ENCODE assay signal across 15 cellular contexts in the genomic region with DNA sequence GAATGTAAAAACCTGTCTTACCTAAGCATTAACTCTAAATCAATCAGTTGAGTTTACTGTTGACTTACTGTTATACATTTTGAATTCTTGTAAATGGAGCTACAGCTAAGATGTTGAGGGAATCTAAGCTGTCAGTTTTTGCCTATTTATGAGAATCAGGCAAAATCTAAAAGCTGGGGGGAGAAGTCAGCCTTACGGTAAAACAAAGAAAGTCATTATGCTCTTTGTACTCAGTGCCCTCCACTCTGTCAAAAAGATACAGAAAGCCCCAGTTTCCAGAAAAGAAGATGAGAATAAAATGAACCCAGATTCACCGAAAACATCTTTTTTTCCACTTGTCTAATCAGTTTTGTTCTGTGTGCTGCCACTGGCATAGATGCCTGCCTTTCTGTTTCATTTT. TPM values are rescaled to one million over a fixed set of nuclear protein-coding genes. Genes with fewer than 3 reads are reported as not detected.
A peak's percentile ranks its signal among the peaks of the same experiment; 100 is the strongest.
DNase-seq lines count a peak whose midpoint lies in the region; TF ChIP-seq lines count a peak whose summit lies in the region.
"Had no signal": no experiment of that assay in that cellular context is flagged by ENCODE, and none has a peak within 500 bp of the region (broad histone marks: within the 10 kb centered on the region; RNA-seq: fewer than 3 reads in every experiment).

No MANE protein-coding gene starts in this region.

- intact Hi-C loops in activated T-helper 1 cell treated with anti-CD3 and anti-CD28 coated beads, Interleukin-12 subunit alpha, Interleukin-12 subunit beta, Interleukin-2, Interleukin-4 antibody, amounts not matched to agents 30 ng/mL and 10 ng/mL and 1 ng/mL, durations not matched to agents 14 hours and 24 hours and 36 hours (cut with micrococcal nuclease) = loop anchor here (1.0 kb wide), 1 partner anchor 8 kb away; no protein-coding TSS in a partner anchor
- intact Hi-C loops in vagina (cut with DNase I) = no loop called here

- H3K27me3 Mint-ChIP-seq in activated naive CD4-positive, alpha-beta T cell treated with anti-CD3 and anti-CD28 coated beads, Interleukin-2, amount 10 ng/mL, durations not matched to agents 7 days and 5 days = no peaks in the 10 kb centered on the region
- no peaks in the 10 kb centered on the region for H3K27me3 Mint-ChIP-seq in activated T-helper 1 cell treated with anti-CD3 and anti-CD28 coated beads, Interleukin-12 subunit alpha, Interleukin-12 subunit beta, Interleukin-2, Interleukin-4 antibody, amounts not matched to agents 30 ng/mL and 10 ng/mL and 1 ng/mL, durations not matched to agents 14 hours and 24 hours and 36 hours (ENCODE audit: insufficient read depth)

- H3K4me3 ChIP-seq in DOHH2 (ENCODE audit: low read length) (peak overlapping the region; percentile 35), vagina (no peak overlapping the region)
- H3K4me3 ChIP-seq: BLaER1 had no signal

- H3K79me2 ChIP-seq in DOHH2 (ENCODE audit: control insufficient read depth, low read length) = no peaks in the 10 kb centered on the region

- DNase-seq in activated naive CD4-positive, alpha-beta T cell treated with anti-CD3 and anti-CD28 coated beads, Interleukin-2, amount 10 ng/mL, durations not matched to agents 7 days and 5 days = no peak
- DNase-seq in activated naive CD4-positive, alpha-beta T cell treated with anti-CD3 and anti-CD28 coated beads, Interleukin-2, amount 50 U/mL, for 16 hours = no peak
- DNase-seq in activated T-helper 1 cell treated with anti-CD3 and anti-CD28 coated beads, Interleukin-12 subunit alpha, Interleukin-12 subunit beta, Interleukin-2, Interleukin-4 antibody, amounts not matched to agents 30 ng/mL and 10 ng/mL and 1 ng/mL, durations not matched to agents 14 hours and 24 hours and 36 hours (ENCODE audit: low spot score) = no peak
- DNase-seq in pons (ENCODE audit: low spot score) (peak; percentile 40), DMS153 treated with DMSO at 0.1 percent for 48 hours (lab: John Stamatoyannopoulos, UW; ENCODE audit: unreplicated experiment) (no peak), vagina (ENCODE audit: extremely low spot score in 2 of 2) (no peak)
- DNase-seq: COR-L47, DMS153, Kasumi-1, NCI-H1105 treated with DMSO at 0.1 percent for 48 hours, NCI-H187, NCI-H69 had no signal

- H3K4me1 Mint-ChIP-seq in activated naive CD4-positive, alpha-beta T cell treated with anti-CD3 and anti-CD28 coated beads, Interleukin-2, amount 10 ng/mL, durations not matched to agents 7 days and 5 days = peaks cover 58% of the 10 kb centered on the region
- peaks cover 52% of the 10 kb centered on the region for H3K4me1 Mint-ChIP-seq in activated T-helper 1 cell treated with anti-CD3 and anti-CD28 coated beads, Interleukin-12 subunit alpha, Interleukin-12 subunit beta, Interleukin-2, Interleukin-4 antibody, amounts not matched to agents 30 ng/mL and 10 ng/mL and 1 ng/mL, durations not matched to agents 14 hours and 24 hours and 36 hours (ENCODE audit: low read depth)

- no peak for TF ChIP-seq POLR2A in vagina (IDR thresholded peaks at IDR 0.05)

- no peaks in the 10 kb centered on the region for H3K9me2 ChIP-seq in DOHH2 (replicated peaks; ENCODE audit: control insufficient read depth, low read length)

- CTCF ChIA-PET in activated naive CD4-positive, alpha-beta T cell treated with anti-CD3 and anti-CD28 coated beads, Interleukin-2, amount 10 ng/mL, durations not matched to agents 7 days and 5 days (lab: Charles Lee) = no interaction called here

- H3F3A ChIP-seq in DOHH2 (ENCODE audit: control insufficient read depth, insufficient read depth) = peaks cover 17% of the 10 kb centered on the region

- peaks cover 11% of the 10 kb centered on the region for H3K9me3 Mint-ChIP-seq in activated naive CD4-positive, alpha-beta T cell treated with anti-CD3 and anti-CD28 coated beads, Interleukin-2, amount 10 ng/mL, durations not matched to agents 7 days and 5 days
- peaks cover 22% of the 10 kb centered on the region for H3K9me3 Mint-ChIP-seq in activated T-helper 1 cell treated with anti-CD3 and anti-CD28 coated beads, Interleukin-12 subunit alpha, Interleukin-12 subunit beta, Interleukin-2, Interleukin-4 antibody, amounts not matched to agents 30 ng/mL and 10 ng/mL and 1 ng/mL, durations not matched to agents 14 hours and 24 hours and 36 hours

- no peaks in the 10 kb centered on the region for H3K9me3 ChIP-seq in DOHH2 (ENCODE audit: control insufficient read depth, insufficient read depth, low read length)
- no peaks in the 10 kb centered on the region for H3K9me3 ChIP-seq in vagina

- no peaks in the 10 kb centered on the region for H4K20me1 ChIP-seq in DOHH2 (ENCODE audit: control insufficient read depth, insufficient read depth, low read depth, low read length)
- H4K20me1 ChIP-seq: BLaER1 had no signal

- H3K36me3 Mint-ChIP-seq in activated naive CD4-positive, alpha-beta T cell treated with anti-CD3 and anti-CD28 coated beads, Interleukin-2, amount 10 ng/mL, durations not matched to agents 7 days and 5 days = peaks cover 4% of the 10 kb centered on the region
- H3K36me3 Mint-ChIP-seq in activated T-helper 1 cell treated with anti-CD3 and anti-CD28 coated beads, Interleukin-12 subunit alpha, Interleukin-12 subunit beta, Interleukin-2, Interleukin-4 antibody, amounts not matched to agents 30 ng/mL and 10 ng/mL and 1 ng/mL, durations not matched to agents 14 hours and 24 hours and 36 hours (ENCODE audit: low read depth) = peaks cover 1% of the 10 kb centered on the region

- H3K4me3 Mint-ChIP-seq in activated naive CD4-positive, alpha-beta T cell treated with anti-CD3 and anti-CD28 coated beads, Interleukin-2, amount 10 ng/mL, durations not matched to agents 7 days and 5 days = peak overlapping the region; percentile 6
- H3K4me3 Mint-ChIP-seq in activated T-helper 1 cell treated with anti-CD3 and anti-CD28 coated beads, Interleukin-12 subunit alpha, Interleukin-12 subunit beta, Interleukin-2, Interleukin-4 antibody, amounts not matched to agents 30 ng/mL and 10 ng/mL and 1 ng/mL, durations not matched to agents 14 hours and 24 hours and 36 hours = peak overlapping the region; percentile 15

- peak overlapping the region; percentile 64 for H3K4me2 ChIP-seq in DOHH2 (ENCODE audit: low read length)
- H3K4me2 ChIP-seq: BLaER1 had no signal

- peak overlapping the region; percentile 59 for H3K27ac Mint-ChIP-seq in activated naive CD4-positive, alpha-beta T cell treated with anti-CD3 and anti-CD28 coated beads, Interleukin-2, amount 10 ng/mL, durations not matched to agents 7 days and 5 days
- peak overlapping the region; percentile 33 for H3K27ac Mint-ChIP-seq in activated T-helper 1 cell treated with anti-CD3 and anti-CD28 coated beads, Interleukin-12 subunit alpha, Interleukin-12 subunit beta, Interleukin-2, Interleukin-4 antibody, amounts not matched to agents 30 ng/mL and 10 ng/mL and 1 ng/mL, durations not matched to agents 14 hours and 24 hours and 36 hours

- H3K27ac ChIP-seq in DOHH2 (ENCODE audit: low read depth, low read length) (peak overlapping the region; percentile 69), vagina (no peak overlapping the region)
- H3K27ac ChIP-seq: BLaER1, RWPE1 had no signal

- H3K4me1 ChIP-seq in DOHH2 (ENCODE audit: control insufficient read depth, low read length) (peaks cover 69% of the 10 kb centered on the region), vagina (no peaks in the 10 kb centered on the region)

- TF ChIP-seq CTCF in DOHH2 (IDR thresholded peaks at IDR 0.05; ENCODE audit: low read depth, low read length, poor library complexity, severe bottlenecking) (no peak), vagina (IDR thresholded peaks at IDR 0.05) (no peak)

- H3K27me3 ChIP-seq in DOHH2 (ENCODE audit: control insufficient read depth, low read length) = no peaks in the 10 kb centered on the region
- no peaks in the 10 kb centered on the region for H3K27me3 ChIP-seq in vagina
- H3K27me3 ChIP-seq: BLaER1 had no signal

- H3K36me3 ChIP-seq in DOHH2 (ENCODE audit: control insufficient read depth, low read length) (no peaks in the 10 kb centered on the region), vagina (no peaks in the 10 kb centered on the region)
- H3K36me3 ChIP-seq: BLaER1 had no signal

RNA-seq across cellular contexts. Expression of gene KDM7A, which starts 30.2 kb away (rescaled TPM):
- total RNA-seq in activated T-helper 1 cell treated with anti-CD3 and anti-CD28 coated beads, Interleukin-12 subunit alpha, Interleukin-12 subunit beta, Interleukin-2, Interleukin-4 antibody, amounts not matched to agents 30 ng/mL and 10 ng/mL and 1 ng/mL, durations not matched to agents 14 hours and 24 hours and 36 hours = 24.7 and 28.1 TPM in 2 replicates
- total RNA-seq in vagina = 24.6 TPM
